ENCODE assay signal across 23 cellular contexts in the genomic region with DNA sequence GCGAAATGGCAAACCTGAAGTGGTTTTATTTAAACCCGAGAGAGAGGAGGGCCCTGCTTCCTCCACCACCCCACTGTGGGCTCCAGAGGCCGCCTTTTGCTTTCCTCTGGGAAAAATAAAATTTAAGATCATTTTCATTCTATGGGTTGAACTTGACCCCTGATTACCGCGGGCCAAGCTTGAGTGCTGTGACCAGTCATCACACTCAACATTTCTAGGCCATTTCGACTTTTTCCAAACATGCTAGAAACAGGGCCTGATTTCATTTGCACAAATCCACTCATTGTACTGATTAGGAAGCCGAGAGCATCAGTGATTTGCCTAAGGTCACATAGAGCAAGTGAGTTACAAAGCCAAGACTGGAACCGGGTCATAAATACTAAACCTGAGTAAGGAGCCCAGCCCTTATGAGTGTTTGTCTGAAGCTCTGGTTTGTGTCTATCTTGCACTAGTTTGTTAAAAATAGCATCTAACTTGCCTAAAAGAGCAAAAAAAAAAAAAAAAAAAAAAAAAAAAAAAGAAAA.
"Had no signal": no experiment of that assay in that cellular context is flagged by ENCODE, and none has a peak within 500 bp of the region (broad histone marks: within the 10 kb centered on the region; RNA-seq: fewer than 3 reads in every experiment).

No MANE protein-coding gene starts in this region.

- DNase-seq: activated CD4-positive, alpha-beta T cell treated with anti-CD3 and anti-CD28 coated beads for 36 hours; activated CD4-positive, alpha-beta T cell treated with anti-CD3 and anti-CD28 coated beads, Interleukin-2, amount 50 U/mL, for 1 hour; activated gamma-delta T cell; activated naive CD4-positive, alpha-beta T cell treated with anti-CD3 and anti-CD28 coated beads for 36 hours; activated T-cell treated with anti-CD3 and anti-CD28 coated beads for 4 hours; amygdala; KG1; NCI-H1048; NCI-H146; NCI-H187 treated with DMSO at 0.1 percent for 48 hours; NCI-H2081 treated with DMSO at 0.1 percent for 48 hours; NCI-H2171; NCI-H2227 treated with DMSO at 0.1 percent for 48 hours; NCI-H446 treated with DMSO at 0.1 percent for 48 hours; NCI-H524 treated with DMSO at 0.1 percent for 48 hours; NCI-H748 treated with DMSO at 0.1 percent for 48 hours; SIG-M5; T-helper 17 cell had no signal

- H3K36me3 Mint-ChIP-seq: activated naive CD8-positive, alpha-beta T cell; brain; IgD-negative memory B cell had no signal

- H3K4me3 Mint-ChIP-seq: activated CD4-positive, alpha-beta T cell treated with anti-CD3 and anti-CD28 coated beads for 36 hours; activated naive CD4-positive, alpha-beta T cell treated with anti-CD3 and anti-CD28 coated beads for 36 hours; activated naive CD8-positive, alpha-beta T cell; activated T-helper 17 cell treated with anti-CD3 and anti-CD28 coated beads, Interleukin-2, amount 50 U/mL, for 72 hours; brain; IgD-negative memory B cell; T-helper 17 cell had no signal

- H3K4me1 Mint-ChIP-seq: activated CD4-positive, alpha-beta T cell treated with anti-CD3 and anti-CD28 coated beads for 36 hours; activated T-helper 17 cell treated with anti-CD3 and anti-CD28 coated beads, Interleukin-2, amount 50 U/mL, for 72 hours; brain; IgD-negative memory B cell had no signal

- ATAC-seq: activated CD4-positive, alpha-beta T cell treated with anti-CD3 and anti-CD28 coated beads for 36 hours; activated T-helper 17 cell treated with anti-CD3 and anti-CD28 coated beads, Interleukin-2, amount 50 U/mL, for 72 hours; T-helper 17 cell had no signal

- H3K9me3 Mint-ChIP-seq: activated naive CD4-positive, alpha-beta T cell treated with anti-CD3 and anti-CD28 coated beads for 36 hours; activated T-helper 17 cell treated with anti-CD3 and anti-CD28 coated beads, Interleukin-2, amount 50 U/mL, for 72 hours had no signal

- H3K27ac ChIP-seq: VCaP had no signal

- H3K27ac Mint-ChIP-seq: activated CD4-positive, alpha-beta T cell treated with anti-CD3 and anti-CD28 coated beads for 36 hours; activated naive CD4-positive, alpha-beta T cell treated with anti-CD3 and anti-CD28 coated beads for 36 hours; activated naive CD8-positive, alpha-beta T cell; activated T-helper 17 cell treated with anti-CD3 and anti-CD28 coated beads, Interleukin-2, amount 50 U/mL, for 72 hours; brain; IgD-negative memory B cell; T-helper 17 cell had no signal
